ENCODE assay signal across 8 cellular contexts in the genomic region with DNA sequence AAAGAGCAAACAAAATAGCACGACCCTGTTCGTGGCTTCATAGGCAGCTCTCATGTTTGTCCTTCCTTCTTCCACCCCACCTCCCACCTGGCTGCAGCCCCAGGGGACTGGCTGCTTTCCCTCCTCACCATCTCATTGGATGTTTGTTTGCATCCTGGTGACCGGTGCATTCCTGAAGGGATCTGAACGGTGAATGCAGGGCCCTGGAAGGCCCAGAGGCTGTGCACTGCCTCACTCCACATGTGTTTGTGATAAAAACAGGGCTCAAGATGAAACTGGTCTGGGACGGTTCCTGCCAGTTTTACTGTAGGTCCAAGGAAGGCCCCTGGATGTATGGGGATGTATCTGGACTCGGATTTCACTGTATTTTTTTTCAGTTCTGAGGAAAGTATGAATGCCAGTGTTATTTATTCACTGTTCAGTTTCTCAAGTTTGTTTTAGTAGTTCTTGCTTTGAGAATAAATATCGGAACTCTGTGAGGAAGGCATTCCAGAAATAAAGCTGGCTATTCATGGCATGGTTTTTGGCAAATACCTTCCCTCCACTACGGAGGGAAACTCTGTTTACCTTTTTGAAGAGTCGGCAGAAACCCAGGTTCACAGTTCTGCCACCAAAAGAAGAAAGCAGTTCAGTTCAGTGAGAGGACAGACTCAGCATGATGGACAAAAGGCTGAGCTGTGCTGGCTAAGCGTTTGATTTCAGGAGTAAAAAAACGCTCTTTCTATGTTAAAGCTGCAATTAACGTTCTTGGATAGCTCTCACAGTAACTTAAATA. TPM values are rescaled to one million over a fixed set of nuclear protein-coding genes. Genes with fewer than 3 reads are reported as not detected.
DNase-seq lines count a peak whose midpoint lies in the region; ATAC-seq and TF ChIP-seq lines count a peak whose summit lies in the region.

No MANE protein-coding gene starts in this region.

- in situ Hi-C loops in G401 (cut with HindIII; ENCODE audit: low sequenced_read_pairs) = no loop called here

- H3K27me3 ChIP-seq in SJCRH30 (no peaks in the 10 kb centered on the region), foreskin keratinocyte (no peaks in the 10 kb centered on the region)

- TF ChIP-seq CTCF in foreskin keratinocyte (conservative IDR thresholded peaks at IDR 0.05) = no peak

- H3K4me3 ChIP-seq in SJCRH30 = peak overlapping the region; percentile 20

- peak; percentile 39 for DNase-seq in G401 (ENCODE audit: low spot score)
- peak; percentile 52 to 60 for DNase-seq in SJCRH30
- DNase-seq in foreskin keratinocyte = peak in 1 of 2 donors; percentile 22
- peak; percentile 47 for DNase-seq in pons (ENCODE audit: low spot score)
- DNase-seq in RPMI8226 = no peak
- DNase-seq in stimulated activated CD4-positive, alpha-beta T cell treated with anti-CD3 and anti-CD28 coated beads, Interleukin-1b, Interleukin-23, amount 100 ng/mL, for 48 hours = no peak
- no peak for DNase-seq in NCI-H226

- H3K27ac ChIP-seq in SJCRH30 (peak overlapping the region; percentile 7; the same call in 1 of the 2 replicates), foreskin keratinocyte (no peak overlapping the region)

- H3K9me3 ChIP-seq in SJCRH30 (replicated peaks) = no peaks in the 10 kb centered on the region

- peak; percentile 54 for ATAC-seq in foreskin keratinocyte
- ATAC-seq in HG03521 (IDR thresholded peaks at IDR 0.05; ENCODE audit: unreplicated experiment) = no peak

- H3K4me1 ChIP-seq in SJCRH30 (peaks cover 12% of the 10 kb centered on the region; the same call in 1 of the 2 replicates), foreskin keratinocyte (peaks cover 6% of the 10 kb centered on the region)

- H3K36me3 ChIP-seq in SJCRH30 = peaks cover 5% of the 10 kb centered on the region

RNA-seq across cellular contexts. Expression of a gene that starts 42.6 kb away (rescaled TPM):
- total RNA-seq in G401 (2014; rRNA removed; shearing (Covaris generic)) = 142 and 206 TPM in 2 replicates
- 380 and 387 TPM in 2 replicates for total RNA-seq in SJCRH30 (2014; rRNA removed; shearing (Covaris generic))
- 150 and 177 TPM in 2 replicates for total RNA-seq in foreskin keratinocyte
- 83.5 and 103 TPM in 2 replicates for polyA plus RNA-seq in foreskin keratinocyte

Comparison
In these comparisons a context has a peak if more than half of its experiments do, and no peak if none do; other contexts are left out.
1. DNase-seq: peak in G401 (single experiment), SJCRH30 (2 of 2) and pons (single experiment); none in RPMI8226 (single experiment), stimulated activated CD4-positive, alpha-beta T cell treated with anti-CD3 and anti-CD28 coated beads, Interleukin-1b, Interleukin-23, amount 100 ng/mL, for 48 hours (single experiment) and NCI-H226 (single experiment).